2 cellular contexts compared by ENCODE assay signal in genomic region chr5:149349382-149349781, GRCh38.
TF ChIP-seq lines count a peak whose summit lies in the region.

No MANE protein-coding gene starts in this region.

TF ChIP-seq in A549, 52 proteins besides CTCF, POLR2A, EP300 and RAD21:
- TF ChIP-seq ZNF302 (CRISPR knock-in tag; IDR thresholded peaks at IDR 0.05), result no peak
- TF ChIP-seq MAFK (IDR thresholded peaks at IDR 0.05; ENCODE audit: partially characterized antibody), result peak; percentile 77

TF ChIP-seq in K562, 482 proteins besides CTCF, POLR2A, EP300 and RAD21:
- TF ChIP-seq, protein P1, sequence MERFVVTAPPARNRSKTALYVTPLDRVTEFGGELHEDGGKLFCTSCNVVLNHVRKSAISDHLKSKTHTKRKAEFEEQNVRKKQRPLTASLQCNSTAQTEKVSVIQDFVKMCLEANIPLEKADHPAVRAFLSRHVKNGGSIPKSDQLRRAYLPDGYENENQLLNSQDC (CRISPR knock-in tag; IDR thresholded peaks at IDR 0.05), result no peak
- TF ChIP-seq ZNF696 (CRISPR knock-in tag; conservative IDR thresholded peaks at IDR 0.05) (no peak), C11orf30 (IDR thresholded peaks at IDR 0.05; ENCODE audit: low read depth) (peak; percentile 64; the same call in 1 of the 2 replicates), XRCC3 (IDR thresholded peaks at IDR 0.05) (no peak), MYBL2 (IDR thresholded peaks at IDR 0.05; ENCODE audit: low read depth) (no peak), MYBL2 (CRISPR knock-in tag; IDR thresholded peaks at IDR 0.05; ENCODE audit: borderline replicate concordance) (no peak), TAF9B (IDR thresholded peaks at IDR 0.05; ENCODE audit: partially characterized antibody) (no peak), SRF (CRISPR knock-in tag; IDR thresholded peaks at IDR 0.05) (no peak), ZNF143 (CRISPR knock-in tag; IDR thresholded peaks at IDR 0.05) (no peak), ZNF212 (CRISPR knock-in tag; IDR thresholded peaks at IDR 0.05) (no peak), HDAC8 (tag; IDR thresholded peaks at IDR 0.05) (no peak), FOXJ3 (CRISPR knock-in tag; IDR thresholded peaks at IDR 0.05) (no peak), KDM1A (IDR thresholded peaks at IDR 0.05) (no peak), ZNF316 (IDR thresholded peaks at IDR 0.05) (peak; percentile 83)
- TF ChIP-seq, protein P2, sequence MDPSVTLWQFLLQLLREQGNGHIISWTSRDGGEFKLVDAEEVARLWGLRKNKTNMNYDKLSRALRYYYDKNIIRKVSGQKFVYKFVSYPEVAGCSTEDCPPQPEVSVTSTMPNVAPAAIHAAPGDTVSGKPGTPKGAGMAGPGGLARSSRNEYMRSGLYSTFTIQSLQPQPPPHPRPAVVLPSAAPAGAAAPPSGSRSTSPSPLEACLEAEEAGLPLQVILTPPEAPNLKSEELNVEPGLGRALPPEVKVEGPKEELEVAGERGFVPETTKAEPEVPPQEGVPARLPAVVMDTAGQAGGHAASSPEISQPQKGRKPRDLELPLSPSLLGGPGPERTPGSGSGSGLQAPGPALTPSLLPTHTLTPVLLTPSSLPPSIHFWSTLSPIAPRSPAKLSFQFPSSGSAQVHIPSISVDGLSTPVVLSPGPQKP (CRISPR knock-in tag; IDR thresholded peaks at IDR 0.05), result no peak
